Comparison of ENCODE assay signal across 14 cellular contexts in genomic region chr2:159044804-159045286, GRCh38.
DNase-seq lines count a peak whose midpoint lies in the region; ATAC-seq and TF ChIP-seq lines count a peak whose summit lies in the region.
"Had no signal": no experiment of that assay in that cellular context is flagged by ENCODE, and none has a peak within 500 bp of the region (broad histone marks: within the 10 kb centered on the region; RNA-seq: fewer than 3 reads in every experiment).

No MANE protein-coding gene starts in this region.

- no peaks in the 10 kb centered on the region for H3F3A ChIP-seq in PC-3 (ENCODE audit: low read length, unreplicated experiment)

- no peaks in the 10 kb centered on the region for H3K9me2 ChIP-seq in PC-3 (replicated peaks; ENCODE audit: low read length)

- POLR2A ChIA-PET in PC-3 (lab: Charles Lee; ENCODE audit: unreplicated experiment): interaction anchor here (0.6 kb wide), 3 partner anchors 75 to 567 kb away, joined by 3 to 6 read pairs (median 4); partner anchors contain the start of gene TANC1

- no TSS peak for BruUV-seq in PC-3 (replicated peaks; lab: Mats Ljungman, UMichigan)

- H4K20me1 ChIP-seq in PC-3 (ENCODE audit: low read length): no peaks in the 10 kb centered on the region
- H4K20me1 ChIP-seq in osteoblast (ENCODE audit: insufficient read depth, low read length): peaks cover 2% of the 10 kb centered on the region

- H3K27ac ChIP-seq in PC-3 (ENCODE audit: low read length) (peak overlapping the region; percentile 62), osteoblast (ENCODE audit: low read depth, low read length) (peak overlapping the region; percentile 72)

- H3K4me1 ChIP-seq in PC-3 (ENCODE audit: insufficient read depth, low read length): peaks cover 51% of the 10 kb centered on the region
- peaks cover 43% of the 10 kb centered on the region for H3K4me1 ChIP-seq in osteoblast (ENCODE audit: insufficient read depth, low read length)

- H3K36me3 ChIP-seq in PC-3 (ENCODE audit: low read depth, low read length) (peaks cover 5% of the 10 kb centered on the region), osteoblast (ENCODE audit: insufficient read depth, low read length) (no peaks in the 10 kb centered on the region)
- H3K36me3 ChIP-seq: tibial artery had no signal

- TF ChIP-seq CTCF in PC-3 (conservative IDR thresholded peaks at IDR 0.05; ENCODE audit: low read depth, low read length): no peak
- TF ChIP-seq CTCF in osteoblast (IDR thresholded peaks at IDR 0.05; ENCODE audit: extremely low read depth, low read depth, low read length): no peak

- H3K9me3 ChIP-seq in PC-3 (ENCODE audit: low read length): no peaks in the 10 kb centered on the region
- H3K9me3 ChIP-seq in osteoblast (ENCODE audit: low read depth, low read length): no peaks in the 10 kb centered on the region
- H3K9me3 ChIP-seq: tibial artery had no signal

- DNase-seq in DMS 273 (lab: John Stamatoyannopoulos, UW; ENCODE audit: unreplicated experiment): peak; percentile 73
- DNase-seq in PC-3: peak; percentile 41
- DNase-seq in fibroblast of gingiva (ENCODE audit: low read depth): peak; percentile 68
- peak; percentile 79 for DNase-seq in osteoblast (ENCODE audit: insufficient read length, low spot score, missing footprints)
- DNase-seq in stimulated activated naive CD4-positive, alpha-beta T cell treated with Interleukin-2 at 50 U/mL for 16 hours (lab: John Stamatoyannopoulos, UW): no peak
- DNase-seq: activated CD4-positive, alpha-beta T cell treated with anti-CD3 and anti-CD28 coated beads for 4 hours; activated gamma-delta T cell; head of caudate nucleus; NCI-H510A treated with DMSO at 0.1 percent for 48 hours; retina; tibial artery had no signal

- H2AFZ ChIP-seq in PC-3 (ENCODE audit: low read length): no peak overlapping the region
- no peak overlapping the region for H2AFZ ChIP-seq in osteoblast (ENCODE audit: low read length)

- peak overlapping the region; percentile 40 for H3K4me2 ChIP-seq in PC-3 (ENCODE audit: low read length)
- no peak overlapping the region for H3K4me2 ChIP-seq in osteoblast (ENCODE audit: insufficient read depth, low read length)

- H3K79me2 ChIP-seq in PC-3 (ENCODE audit: low read length): peaks cover 60% of the 10 kb centered on the region
- peaks cover 34% of the 10 kb centered on the region for H3K79me2 ChIP-seq in osteoblast (ENCODE audit: insufficient read depth, low read length)

- no peaks in the 10 kb centered on the region for H3K27me3 ChIP-seq in PC-3 (ENCODE audit: low read length)
- H3K27me3 ChIP-seq in osteoblast (ENCODE audit: insufficient read depth, low read length): no peaks in the 10 kb centered on the region
- H3K27me3 ChIP-seq: tibial artery had no signal

- CTCF ChIA-PET in PC-3 (lab: Charles Lee): interaction anchor here (0.7 to 1.2 kb wide), 2 partner anchors 74 to 353 kb away, joined by 3 to 5 read pairs; no protein-coding TSS in a partner anchor

- intact Hi-C loops in PC-3 (cut with micrococcal nuclease): loop anchor here (5.0 kb wide), 1 partner anchor 47 kb away; no protein-coding TSS in a partner anchor

- peak overlapping the region; percentile 1; the same call in 1 of the 2 replicates for H3K4me3 ChIP-seq in PC-3 (ENCODE audit: low read length)
- H3K4me3 ChIP-seq in osteoblast (ENCODE audit: insufficient read depth, low read length): no peak overlapping the region
- H3K4me3 ChIP-seq: tibial artery had no signal

- H3K9ac ChIP-seq in PC-3 (ENCODE audit: low read length): 0 out of 2 replicates have a peak overlapping the region, but pooled peaks have one; percentile 4

- ATAC-seq in PC-3: peak; percentile 59
- no peak for ATAC-seq in GM21529 (IDR thresholded peaks at IDR 0.05; ENCODE audit: unreplicated experiment)
- ATAC-seq in HG02884 (IDR thresholded peaks at IDR 0.05; ENCODE audit: unreplicated experiment): no peak
- no peak for ATAC-seq in HG02981 (IDR thresholded peaks at IDR 0.05; ENCODE audit: unreplicated experiment)
